20 cellular contexts compared by ENCODE assay signal in genomic region chr12:110458756-110459155, GRCh38. TPM values are rescaled to one million over a fixed set of nuclear protein-coding genes. Genes with fewer than 3 reads are reported as not detected.
A peak's percentile ranks its signal among the peaks of the same experiment; 100 is the strongest.
DNase-seq lines count a peak whose midpoint lies in the region; ATAC-seq, FAIRE-seq and TF ChIP-seq lines count a peak whose summit lies in the region.
"Had no signal": no experiment of that assay in that cellular context is flagged by ENCODE, and none has a peak within 500 bp of the region (broad histone marks: within the 10 kb centered on the region; RNA-seq: fewer than 3 reads in every experiment).

No MANE protein-coding gene starts in this region.

- POLR2A ChIA-PET in OCI-LY7 (lab: Charles Lee) (interaction anchor here (0.7 to 1.4 kb wide), 3 partner anchors 9 to 178 kb away, joined by 3 to 9 read pairs (median 3); partner anchors contain the start of genes FAM216A and GPN3), K562 (lab: Yijun Ruan, JAX) (interaction anchor here (0.6 to 1.2 kb wide), 4 partner anchors 9 to 111 kb away, joined by 3 to 4 read pairs (median 3); partner anchors contain the start of genes ARPC3, FAM216A and GPN3)

- H3K4me1 ChIP-seq in OCI-LY7 (ENCODE audit: insufficient read depth, low read length, poor library complexity, severe bottlenecking) (peaks cover 44% of the 10 kb centered on the region), K562 (replicated peaks in 1 of 2; ENCODE audit: control insufficient read depth in 2 of 2, insufficient read depth in 2 of 2, low read length in 2 of 2) (peaks cover 2 to 11% of the 10 kb centered on the region in 2 experiments; a peak in 4 of 5 replicates), BE2C (no peaks in the 10 kb centered on the region)

- no TSS peak for BruUV-seq in OCI-LY7 (replicated peaks; lab: Mats Ljungman, UMichigan)
- no TSS peak for BruUV-seq in K562 (replicated peaks; lab: Mats Ljungman, UMichigan)
- BruUV-seq in Calu3 (replicated peaks; lab: Mats Ljungman, UMichigan) = no TSS peak

- H3K36me3 Mint-ChIP-seq in stimulated activated naive B cell treated with anti-CD40 and anti-IgM and Interleukin-4, amounts not matched to agents 10 μg/mL and 1 μg/mL and 100 μg/mL, for 72 hours = peaks cover 28 to 47% of the 10 kb centered on the region in 2 donors
- H3K36me3 Mint-ChIP-seq in Calu3 (ENCODE audit: insufficient read depth, unreplicated experiment) (peaks cover 13% of the 10 kb centered on the region), chondrocyte (ENCODE audit: low read depth) (peaks cover 8% of the 10 kb centered on the region)

- no peak overlapping the region for H3K9ac ChIP-seq in K562 (ENCODE audit: insufficient read depth in 1 of 2, low read depth in 2 of 2, low read length in 2 of 2)

- H3K27me3 ChIP-seq in K562 (ENCODE audit: control insufficient read depth in 2 of 2, insufficient read depth in 2 of 2, low read length in 2 of 2) (no peaks in the 10 kb centered on the region), BE2C (no peaks in the 10 kb centered on the region)

- H3K9me1 ChIP-seq in K562 (ENCODE audit: control insufficient read depth, insufficient read depth, low read length) = no peaks in the 10 kb centered on the region

- H3K4me3 ChIP-seq in OCI-LY7 (ENCODE audit: low read depth, low read length, poor library complexity, severe bottlenecking) = no peak overlapping the region
- H3K4me3 ChIP-seq in K562 = no peak overlapping the region
- H3K4me3 ChIP-seq in BE2C (ENCODE audit: low read depth, low read length) = no peak overlapping the region
- H3K4me3 ChIP-seq: SK-N-MC had no signal

- peak overlapping the region; percentile 94 for H3K27ac ChIP-seq in OCI-LY7 (ENCODE audit: low read depth, low read length, poor library complexity, severe bottlenecking)
- H3K27ac ChIP-seq in K562 (ENCODE audit: extremely low read depth, low read depth, low read length) = no peak overlapping the region
- H3K27ac ChIP-seq: SK-N-MC had no signal

- H3K4me2 ChIP-seq in OCI-LY7 (ENCODE audit: low read length) (no peak overlapping the region), K562 (ENCODE audit: insufficient read depth, low read length) (no peak overlapping the region)

- no peaks in the 10 kb centered on the region for H3K9me2 ChIP-seq in OCI-LY7 (ENCODE audit: insufficient read depth, low read length)

- H2AFZ ChIP-seq in OCI-LY7 (ENCODE audit: low read length) (no peak overlapping the region), K562 (ENCODE audit: low read depth, low read length) (no peak overlapping the region)

- intact Hi-C loops in OCI-LY7 (cut with micrococcal nuclease; ENCODE audit: unreplicated experiment) (loop anchor here (10.0 kb wide), 1 partner anchor 426 kb away; no protein-coding TSS in a partner anchor), K562 (cut with micrococcal nuclease) (no loop called here), Calu3 (cut with micrococcal nuclease; ENCODE audit: unreplicated experiment) (no loop called here)

- no peak for TF ChIP-seq EP300 in K562 (IDR thresholded peaks at IDR 0.05; ENCODE audit: low read length)

- no peaks in the 10 kb centered on the region for H3K9me3 Mint-ChIP-seq in stimulated activated naive B cell treated with anti-CD40 and anti-IgM and Interleukin-4, amounts not matched to agents 10 μg/mL and 1 μg/mL and 100 μg/mL, for 72 hours
- no peaks in the 10 kb centered on the region for H3K9me3 Mint-ChIP-seq in Calu3 (ENCODE audit: low read depth, unreplicated experiment)
- no peaks in the 10 kb centered on the region for H3K9me3 Mint-ChIP-seq in chondrocyte (ENCODE audit: low read depth)
- H3K9me3 Mint-ChIP-seq: CD4-positive, CD25-positive, alpha-beta regulatory T cell had no signal

- 85% methylated on average over 4 of the region's 4 CpGs for WGBS in K562 (ENCODE audit: insufficient coverage, low coverage, missing lambda C conversion rate)

- no peak for TF ChIP-seq POLR2A in K562 (conservative IDR thresholded peaks at IDR 0.05)

- H3K79me2 ChIP-seq in OCI-LY7 (ENCODE audit: insufficient read depth, low read depth, low read length) = peaks cover 3% of the 10 kb centered on the region; the same call in 1 of the 2 replicates
- H3K79me2 ChIP-seq in K562 (ENCODE audit: control insufficient read depth, insufficient read depth, low read length) = peaks cover 9% of the 10 kb centered on the region; the same call in 2 of the 3 replicates

- no peaks in the 10 kb centered on the region for H3K27me3 Mint-ChIP-seq in stimulated activated naive B cell treated with anti-CD40 and anti-IgM and Interleukin-4, amounts not matched to agents 10 μg/mL and 1 μg/mL and 100 μg/mL, for 72 hours
- H3K27me3 Mint-ChIP-seq in Calu3 (ENCODE audit: unreplicated experiment) (no peaks in the 10 kb centered on the region), chondrocyte (ENCODE audit: low read depth) (no peaks in the 10 kb centered on the region)
- H3K27me3 Mint-ChIP-seq: CD4-positive, CD25-positive, alpha-beta regulatory T cell had no signal

- TF ChIP-seq RAD21 in K562 (CRISPR knock-in tag; conservative IDR thresholded peaks at IDR 0.05 in 1 of 2, IDR thresholded peaks at IDR 0.05 in 1 of 2) = no peak

- TF ChIP-seq CTCF in OCI-LY7 (conservative IDR thresholded peaks at IDR 0.05; ENCODE audit: low read length) = no peak
- TF ChIP-seq CTCF in K562 (IDR thresholded peaks at IDR 0.05 in 2 of 3, conservative IDR thresholded peaks at IDR 0.05 in 1 of 3; ENCODE audit: insufficient read depth in 2 of 3, low read depth in 1 of 3, low read length in 3 of 3) = no peak
- TF ChIP-seq CTCF in BE2C (IDR thresholded peaks at IDR 0.05; ENCODE audit: low read depth, low read length) = no peak
- no peak for TF ChIP-seq CTCF in Calu3 (IDR thresholded peaks at IDR 0.05; ENCODE audit: unreplicated experiment)
- no peak for TF ChIP-seq CTCF in chondrocyte (IDR thresholded peaks at IDR 0.05)

- no peak for ATAC-seq in K562
- no peak for ATAC-seq in stimulated activated naive B cell treated with anti-CD40 and anti-IgM and Interleukin-4, amounts not matched to agents 10 μg/mL and 1 μg/mL and 100 μg/mL, for 72 hours (replicated peaks)

- H3K4me1 Mint-ChIP-seq in stimulated activated naive B cell treated with anti-CD40 and anti-IgM and Interleukin-4, amounts not matched to agents 10 μg/mL and 1 μg/mL and 100 μg/mL, for 72 hours = peaks cover 18 to 31% of the 10 kb centered on the region in 2 donors
- H3K4me1 Mint-ChIP-seq in Calu3 (ENCODE audit: low read depth, unreplicated experiment) (no peaks in the 10 kb centered on the region), chondrocyte (ENCODE audit: low read depth) (no peaks in the 10 kb centered on the region)

- CTCF ChIA-PET in OCI-LY7 (lab: Charles Lee; ENCODE audit: unreplicated experiment) = interaction anchor here (0.9 kb wide), 1 partner anchor 9 kb away, joined by 3 read pairs; the partner anchor contains the start of gene ARPC3
- CTCF ChIA-PET in K562 (lab: Yijun Ruan, JAX; ENCODE audit: low intra/inter-chr PET ratio) = no interaction called here
- CTCF ChIA-PET in Calu3 (lab: Charles Lee) = interaction anchor here (0.5 to 0.8 kb wide), 3 partner anchors 9 to 1411 kb away, joined by 3 to 4 read pairs (median 3); partner anchors contain the start of gene ARPC3

- no peaks in the 10 kb centered on the region for H3K9me3 ChIP-seq in OCI-LY7 (ENCODE audit: low read length)
- H3K9me3 ChIP-seq in K562 (replicated peaks; ENCODE audit: control insufficient read depth, insufficient read depth, low read depth, low read length) = no peaks in the 10 kb centered on the region
- no peaks in the 10 kb centered on the region for H3K9me3 ChIP-seq in BE2C

- in situ Hi-C loops in K562 (cut with MboI) = no loop called here

- no peak for FAIRE-seq in K562 (lab: Jason Lieb, UNC)
- FAIRE-seq: RCC 7860 had no signal

- peak overlapping the region; percentile 37 for H3K27ac Mint-ChIP-seq in stimulated activated naive B cell treated with anti-CD40 and anti-IgM and Interleukin-4, amounts not matched to agents 10 μg/mL and 1 μg/mL and 100 μg/mL, for 72 hours
- H3K27ac Mint-ChIP-seq in Calu3 (ENCODE audit: unreplicated experiment) (no peak overlapping the region), chondrocyte (ENCODE audit: unreplicated experiment) (no peak overlapping the region)

- H4K20me1 ChIP-seq in OCI-LY7 (ENCODE audit: insufficient read depth, low read length) (no peaks in the 10 kb centered on the region), K562 (replicated peaks; ENCODE audit: control insufficient read depth, insufficient read depth, low read length) (no peaks in the 10 kb centered on the region)

- DNase-seq in OCI-LY7 (ENCODE audit: low spot score) = no peak
- no peak for DNase-seq in K562 (ENCODE audit: extremely low read depth in 1 of 4, low spot score in 3 of 4)
- peak; percentile 3 for DNase-seq in midbrain (lab: John Stamatoyannopoulos, UW)
- DNase-seq in stimulated activated naive B cell treated with anti-CD40 and anti-IgM and Interleukin-4, amounts not matched to agents 10 μg/mL and 1 μg/mL and 100 μg/mL, for 72 hours = no peak
- DNase-seq in BE2C = no peak
- DNase-seq in Calu3 = no peak
- no peak for DNase-seq in HuH-7 (ENCODE audit: low spot score)
- DNase-seq in chondrocyte (ENCODE audit: low spot score) = no peak
- DNase-seq: ACHN; CD4-positive, CD25-positive, alpha-beta regulatory T cell; GF-D8; GOT3; KBM-7; NCI-H1105 treated with DMSO at 0.1 percent for 48 hours; NCI-H1694; NCI-H2081 treated with DMSO at 0.1 percent for 48 hours; NK-92 treated with Interleukin-12 subunit alpha and Interleukin-12 subunit beta, amount 100 ng/mL, for 24 hours; Right ventricle myocardium superior had no signal

- H3K36me3 ChIP-seq in OCI-LY7 (ENCODE audit: insufficient read depth, low read length) (peaks cover 77% of the 10 kb centered on the region), K562 (ENCODE audit: control insufficient read depth, insufficient read depth, low read length) (peaks cover 75% of the 10 kb centered on the region), BE2C (peaks cover 43% of the 10 kb centered on the region)

- H3K4me3 Mint-ChIP-seq in stimulated activated naive B cell treated with anti-CD40 and anti-IgM and Interleukin-4, amounts not matched to agents 10 μg/mL and 1 μg/mL and 100 μg/mL, for 72 hours = no peak overlapping the region
- H3K4me3 Mint-ChIP-seq in Calu3 (ENCODE audit: low read depth, unreplicated experiment) = no peak overlapping the region
- no peak overlapping the region for H3K4me3 Mint-ChIP-seq in chondrocyte (ENCODE audit: unreplicated experiment)
- H3K4me3 Mint-ChIP-seq: CD4-positive, CD25-positive, alpha-beta regulatory T cell had no signal

RNA-seq across cellular contexts. Expression of gene ARPC3, which starts 8.6 kb away (rescaled TPM):
- 250 and 256 TPM in 2 replicates for total RNA-seq in OCI-LY7 (2014; rRNA removed; shearing (Covaris generic))
- total RNA-seq in OCI-LY7 (2022) (385 and 401 TPM in 2 replicates), K562 (2014; rRNA removed) (172 and 197 TPM in 2 replicates), K562 (2014; rRNA removed; fragmentation: Illumina TruSeq; extraction: Trizol) (388 and 441 TPM in 2 replicates), K562 (2015; rRNA removed; fragmentation: Illumina TruSeq; extraction: Trizol) (475 and 504 TPM in 2 replicates), K562 (2021) (213 and 225 TPM in 2 replicates), Calu3 (2022) (321 and 344 TPM in 2 replicates), chondrocyte (219 to 248 TPM (median 226 TPM) in 3 replicates)
- total RNA-seq in K562 (2011; cell fraction: chromatin; rRNA removed; ENCODE audit: low replicate concordance) = 41.8 and 103 TPM in 2 replicates
- 34.5 and 35.0 TPM in 2 replicates for total RNA-seq in K562 (2011; cell fraction: nucleolus; rRNA removed)
- total RNA-seq in K562 (2011; cell fraction: nucleoplasm; rRNA removed) = 62.8 and 72.9 TPM in 2 replicates
- polyA plus RNA-seq in K562 (2011; rRNA removed) (63.0 and 74.2 TPM in 2 replicates), K562 (2014; fragmentation: Illumina TruSeq; extraction: Trizol) (326 and 345 TPM in 2 replicates), K562 (2014; fragmentation: Nextera tagmentation; extraction: Ambion mirVana) (100 to 1,000 TPM; 450 to 575 TPM), K562 (2014; rRNA removed) (167 and 216 TPM in 2 replicates)
- polyA plus RNA-seq in K562 (2011; cell fraction: cytosol; rRNA removed) = 38.2 and 97.8 TPM in 2 replicates
- polyA plus RNA-seq in K562 (2011; cell fraction: nucleus; rRNA removed) = 16.3 and 22.5 TPM in 2 replicates
- polyA plus RNA-seq in K562 (2012) = 242 and 327 TPM in 2 replicates
- polyA minus RNA-seq in K562 (2011; rRNA and poly(A)+ RNA removed) = 44.1 and 57.8 TPM in 2 replicates
- 39.2 and 54.5 TPM in 2 replicates for polyA minus RNA-seq in K562 (2011; cell fraction: cytosol; rRNA and poly(A)+ RNA removed)
- polyA minus RNA-seq in K562 (2011; cell fraction: nucleus; rRNA and poly(A)+ RNA removed) = 11.8 and 28.2 TPM in 2 replicates
- 147 TPM for polyA plus RNA-seq in BE2C (2012; ENCODE audit: insufficient read depth, insufficient read length, low read depth)

RNA-seq across cellular contexts. Expression of gene GPN3, which starts 9.3 kb away (rescaled TPM):
- total RNA-seq in OCI-LY7 (2014; rRNA removed; shearing (Covaris generic)) = 18.6 and 24.2 TPM in 2 replicates
- total RNA-seq in OCI-LY7 (2022) = 39.9 and 43.7 TPM in 2 replicates
- 16.0 and 19.8 TPM in 2 replicates for total RNA-seq in K562 (2011; cell fraction: chromatin; rRNA removed; ENCODE audit: low replicate concordance)
- total RNA-seq in K562 (2011; cell fraction: nucleolus; rRNA removed) = 9.7 and 11.7 TPM in 2 replicates
- 21.8 and 23.8 TPM in 2 replicates for total RNA-seq in K562 (2011; cell fraction: nucleoplasm; rRNA removed)
- total RNA-seq in K562 (2014; rRNA removed) = 33.2 and 35.8 TPM in 2 replicates
- 65.6 and 70.8 TPM in 2 replicates for total RNA-seq in K562 (2014; rRNA removed; fragmentation: Illumina TruSeq; extraction: Trizol)
- total RNA-seq in K562 (2015; rRNA removed; fragmentation: Illumina TruSeq; extraction: Trizol) = 51.4 and 55.5 TPM in 2 replicates
- 59.6 and 64.2 TPM in 2 replicates for total RNA-seq in K562 (2021)
- 54.3 and 92.3 TPM in 2 replicates for polyA plus RNA-seq in K562 (2011; rRNA removed)
- 32.3 and 92.3 TPM in 2 replicates for polyA plus RNA-seq in K562 (2011; cell fraction: cytosol; rRNA removed)
- polyA plus RNA-seq in K562 (2011; cell fraction: nucleus; rRNA removed) = 14.6 and 29.3 TPM in 2 replicates
- polyA plus RNA-seq in K562 (2012) = 36.9 and 61.6 TPM in 2 replicates
- polyA plus RNA-seq in K562 (2014; fragmentation: Illumina TruSeq; extraction: Trizol) = 55.7 and 57.1 TPM in 2 replicates
- 100 to 1,000 TPM; 105 to 123 TPM for polyA plus RNA-seq in K562 (2014; fragmentation: Nextera tagmentation; extraction: Ambion mirVana)
- 43.8 and 48.3 TPM in 2 replicates for polyA plus RNA-seq in K562 (2014; rRNA removed)
- polyA minus RNA-seq in K562 (2011; rRNA and poly(A)+ RNA removed) = 73.8 and 103 TPM in 2 replicates
- 20.8 and 31.5 TPM in 2 replicates for polyA minus RNA-seq in K562 (2011; cell fraction: cytosol; rRNA and poly(A)+ RNA removed)
- 9.2 and 22.0 TPM in 2 replicates for polyA minus RNA-seq in K562 (2011; cell fraction: nucleus; rRNA and poly(A)+ RNA removed)
- 45.2 TPM for polyA plus RNA-seq in BE2C (2012; ENCODE audit: insufficient read depth, insufficient read length, low read depth)
- total RNA-seq in Calu3 (2022) = 31.8 and 35.9 TPM in 2 replicates
- total RNA-seq in chondrocyte = 13.2 to 16.7 TPM (median 15.3 TPM) in 3 replicates

RNA-seq across cellular contexts. Expression of gene FAM216A, which starts 9.9 kb away (rescaled TPM):
- total RNA-seq in OCI-LY7 (2014; rRNA removed; shearing (Covaris generic)) = 62.5 and 64.6 TPM in 2 replicates
- total RNA-seq in OCI-LY7 (2022) (58.3 and 62.4 TPM in 2 replicates), K562 (2014; rRNA removed) (44.6 and 48.5 TPM in 2 replicates), K562 (2014; rRNA removed; fragmentation: Illumina TruSeq; extraction: Trizol) (58.8 and 61.0 TPM in 2 replicates), K562 (2015; rRNA removed; fragmentation: Illumina TruSeq; extraction: Trizol) (39.9 and 42.2 TPM in 2 replicates), K562 (2021) (30.0 and 30.1 TPM in 2 replicates), Calu3 (2022) (10.5 and 11.2 TPM in 2 replicates), chondrocyte (5.8 to 6.8 TPM (median 6.0 TPM) in 3 replicates)
- 25.6 and 32.2 TPM in 2 replicates for total RNA-seq in K562 (2011; cell fraction: chromatin; rRNA removed; ENCODE audit: low replicate concordance)
- total RNA-seq in K562 (2011; cell fraction: nucleolus; rRNA removed) = 23.2 and 25.2 TPM in 2 replicates
- 27.7 and 36.1 TPM in 2 replicates for total RNA-seq in K562 (2011; cell fraction: nucleoplasm; rRNA removed)
- polyA plus RNA-seq in K562 (2011; rRNA removed) (78.0 and 96.9 TPM in 2 replicates), K562 (2014; fragmentation: Illumina TruSeq; extraction: Trizol) (38.5 and 50.0 TPM in 2 replicates), K562 (2014; fragmentation: Nextera tagmentation; extraction: Ambion mirVana) (10 to 100 TPM; 17.2 to 30.1 TPM), K562 (2014; rRNA removed) (61.6 and 66.0 TPM in 2 replicates)
- polyA plus RNA-seq in K562 (2011; cell fraction: cytosol; rRNA removed) = 52.4 and 52.9 TPM in 2 replicates
- 53.9 and 56.3 TPM in 2 replicates for polyA plus RNA-seq in K562 (2011; cell fraction: nucleus; rRNA removed)
- polyA plus RNA-seq in K562 (2012) = 24.2 and 37.7 TPM in 2 replicates
- 38.0 and 39.3 TPM in 2 replicates for polyA minus RNA-seq in K562 (2011; rRNA and poly(A)+ RNA removed)
- 21.1 and 23.6 TPM in 2 replicates for polyA minus RNA-seq in K562 (2011; cell fraction: cytosol; rRNA and poly(A)+ RNA removed)
- 22.1 and 31.5 TPM in 2 replicates for polyA minus RNA-seq in K562 (2011; cell fraction: nucleus; rRNA and poly(A)+ RNA removed)
- 21.5 TPM for polyA plus RNA-seq in BE2C (2012; ENCODE audit: insufficient read depth, insufficient read length, low read depth)

RNA-seq across cellular contexts. Expression of gene VPS29, which starts 43.2 kb away (rescaled TPM):
- total RNA-seq in OCI-LY7 (2014; rRNA removed; shearing (Covaris generic)) = 52.3 and 80.3 TPM in 2 replicates
- total RNA-seq in OCI-LY7 (2022) = 162 and 168 TPM in 2 replicates
- 69.7 and 167 TPM in 2 replicates for total RNA-seq in K562 (2011; cell fraction: chromatin; rRNA removed; ENCODE audit: low replicate concordance)
- 43.2 and 47.9 TPM in 2 replicates for total RNA-seq in K562 (2011; cell fraction: nucleolus; rRNA removed)
- total RNA-seq in K562 (2011; cell fraction: nucleoplasm; rRNA removed) = 103 and 144 TPM in 2 replicates
- 69.6 and 85.8 TPM in 2 replicates for total RNA-seq in K562 (2014; rRNA removed)
- total RNA-seq in K562 (2014; rRNA removed; fragmentation: Illumina TruSeq; extraction: Trizol) = 166 and 190 TPM in 2 replicates
- 143 and 162 TPM in 2 replicates for total RNA-seq in K562 (2015; rRNA removed; fragmentation: Illumina TruSeq; extraction: Trizol)
- total RNA-seq in K562 (2021) = 117 and 125 TPM in 2 replicates
- 218 and 272 TPM in 2 replicates for polyA plus RNA-seq in K562 (2011; rRNA removed)
- 70.1 and 115 TPM in 2 replicates for polyA plus RNA-seq in K562 (2011; cell fraction: cytosol; rRNA removed)
- polyA plus RNA-seq in K562 (2011; cell fraction: nucleus; rRNA removed) = 72.2 and 128 TPM in 2 replicates
- polyA plus RNA-seq in K562 (2012) = 163 and 172 TPM in 2 replicates
- 225 and 273 TPM in 2 replicates for polyA plus RNA-seq in K562 (2014; fragmentation: Illumina TruSeq; extraction: Trizol)
- 100 to 1,000 TPM; 550 to 638 TPM for polyA plus RNA-seq in K562 (2014; fragmentation: Nextera tagmentation; extraction: Ambion mirVana)
- polyA plus RNA-seq in K562 (2014; rRNA removed) = 269 and 342 TPM in 2 replicates
- 126 and 146 TPM in 2 replicates for polyA minus RNA-seq in K562 (2011; rRNA and poly(A)+ RNA removed)
- polyA minus RNA-seq in K562 (2011; cell fraction: cytosol; rRNA and poly(A)+ RNA removed) = 33.7 and 46.7 TPM in 2 replicates
- polyA minus RNA-seq in K562 (2011; cell fraction: nucleus; rRNA and poly(A)+ RNA removed) = 29.8 and 58.5 TPM in 2 replicates
- 50.9 TPM for polyA plus RNA-seq in BE2C (2012; ENCODE audit: insufficient read depth, insufficient read length, low read depth)
- total RNA-seq in Calu3 (2022) = 156 and 164 TPM in 2 replicates
- total RNA-seq in chondrocyte = 83.0 to 93.9 TPM (median 90.4 TPM) in 3 replicates

RNA-seq across cellular contexts. Expression of gene RAD9B, which starts 43.4 kb away (rescaled TPM):
- total RNA-seq in OCI-LY7 (2014; rRNA removed; shearing (Covaris generic)) = 0.46 and 0.76 TPM in 2 replicates
- 1.9 and 3.0 TPM in 2 replicates for total RNA-seq in OCI-LY7 (2022)
- total RNA-seq in K562 (2011; cell fraction: chromatin; rRNA removed; ENCODE audit: low replicate concordance) = 0.28 and 0.79 TPM in 2 replicates
- total RNA-seq in K562 (2011; cell fraction: nucleolus; rRNA removed) = 0.13 and 0.17 TPM in 2 replicates
- total RNA-seq in K562 (2011; cell fraction: nucleoplasm; rRNA removed) = 0.29 and 0.69 TPM in 2 replicates
- 0.05 and 0.69 TPM in 2 replicates for total RNA-seq in K562 (2014; rRNA removed)
- 0.65 and 0.80 TPM in 2 replicates for total RNA-seq in K562 (2014; rRNA removed; fragmentation: Illumina TruSeq; extraction: Trizol)
- total RNA-seq in K562 (2015; rRNA removed; fragmentation: Illumina TruSeq; extraction: Trizol) = 0.43 and 0.64 TPM in 2 replicates
- 0.31 and 0.51 TPM in 2 replicates for total RNA-seq in K562 (2021)
- polyA plus RNA-seq in K562 (2011; rRNA removed) = 0.24 and 0.42 TPM in 2 replicates
- 0.28 and 0.34 TPM in 2 replicates for polyA plus RNA-seq in K562 (2011; cell fraction: cytosol; rRNA removed)
- 0.20 and 0.73 TPM in 2 replicates for polyA plus RNA-seq in K562 (2011; cell fraction: nucleus; rRNA removed)
- polyA plus RNA-seq in K562 (2012) = 0.34 and 1.2 TPM in 2 replicates
- polyA plus RNA-seq in K562 (2014; fragmentation: Illumina TruSeq; extraction: Trizol) = 0.28 and 0.43 TPM in 2 replicates
- polyA plus RNA-seq in K562 (2014; fragmentation: Nextera tagmentation; extraction: Ambion mirVana) = under 1 TPM; 0.49 to 0.83 TPM
- polyA plus RNA-seq in K562 (2014; rRNA removed) = 0.31 and 0.32 TPM in 2 replicates
- polyA minus RNA-seq in K562 (2011; rRNA and poly(A)+ RNA removed) = 0.14 and 2.3 TPM in 2 replicates
- polyA minus RNA-seq in K562 (2011; cell fraction: cytosol; rRNA and poly(A)+ RNA removed) = not detected in 2 replicates
- polyA minus RNA-seq in K562 (2011; cell fraction: nucleus; rRNA and poly(A)+ RNA removed) = not detected in 2 replicates
- 0.22 TPM for polyA plus RNA-seq in BE2C (2012; ENCODE audit: insufficient read depth, insufficient read length, low read depth)
- 0.80 and 1.9 TPM in 2 replicates for total RNA-seq in Calu3 (2022)
- total RNA-seq in chondrocyte = 0.27 to 0.54 TPM (median 0.39 TPM) in 3 replicates
